Comparison of ENCODE assay signal across 9 cellular contexts in genomic region chr1:224616761-224617409, GRCh38. TPM values are rescaled to one million over a fixed set of nuclear protein-coding genes. Genes with fewer than 3 reads are reported as not detected.
DNase-seq lines count a peak whose midpoint lies in the region; ATAC-seq, FAIRE-seq and TF ChIP-seq lines count a peak whose summit lies in the region.
"Had no signal": no experiment of that assay in that cellular context is flagged by ENCODE, and none has a peak within 500 bp of the region (broad histone marks: within the 10 kb centered on the region; RNA-seq: fewer than 3 reads in every experiment).

No MANE protein-coding gene starts in this region.

- TF ChIP-seq POLR2A in A549 (IDR thresholded peaks at IDR 0.05; ENCODE audit: low read length), result no peak

- peaks cover 3% of the 10 kb centered on the region; the same call in 1 of the 2 replicates for H3K79me2 ChIP-seq in GM23338 (replicated peaks; ENCODE audit: insufficient read depth)
- peaks cover 57% of the 10 kb centered on the region for H3K79me2 ChIP-seq in astrocyte (ENCODE audit: insufficient read depth, low read length)

- H3K4me1 Mint-ChIP-seq in GM23338 (peaks cover 17% of the 10 kb centered on the region), astrocyte (ENCODE audit: low read depth, unreplicated experiment) (peaks cover 3% of the 10 kb centered on the region)

- POLR2A ChIA-PET in A549 (lab: Yijun Ruan, JAX), result no interaction called here

- H3K36me3 Mint-ChIP-seq in GM23338 (ENCODE audit: low read depth) (peaks cover 6% of the 10 kb centered on the region), astrocyte (ENCODE audit: low read depth, unreplicated experiment) (peaks cover 4% of the 10 kb centered on the region)

- peaks cover 13% of the 10 kb centered on the region for H3K9me3 Mint-ChIP-seq in GM23338
- no peaks in the 10 kb centered on the region for H3K9me3 Mint-ChIP-seq in astrocyte (ENCODE audit: unreplicated experiment)

- H3K27me3 Mint-ChIP-seq in GM23338 (ENCODE audit: insufficient read depth, low read depth, poor library complexity) (peaks cover 62% of the 10 kb centered on the region), astrocyte (ENCODE audit: low read depth, unreplicated experiment) (peaks cover 51% of the 10 kb centered on the region)

- ATAC-seq in A549 (no peak), GM23338 (peak; percentile 26), lower lobe of right lung (no peak)

- H3K4me1 ChIP-seq in A549 (no peaks in the 10 kb centered on the region), GM23338 (ENCODE audit: insufficient read depth) (peaks cover 19% of the 10 kb centered on the region), astrocyte (ENCODE audit: insufficient read depth, low read length) (peaks cover 11% of the 10 kb centered on the region), lower lobe of right lung (peaks cover 20% of the 10 kb centered on the region), tibial artery (peaks cover 0 to 23% (median 17%) of the 10 kb centered on the region in 4 donors)

- TF ChIP-seq CTCF in A549 (IDR thresholded peaks at IDR 0.05) (no peak), GM23338 (conservative IDR thresholded peaks at IDR 0.05; ENCODE audit: low read depth in 2 of 2) (no peak), astrocyte (IDR thresholded peaks at IDR 0.05; ENCODE audit: insufficient read depth, low read depth, low read length) (no peak), lower lobe of right lung (IDR thresholded peaks at IDR 0.05) (no peak), tibial artery (IDR thresholded peaks at IDR 0.05) (no peak)

- H3K9me3 ChIP-seq in A549, result no peaks in the 10 kb centered on the region
- H3K9me3 ChIP-seq in astrocyte (ENCODE audit: insufficient read depth, low read depth, low read length), result no peaks in the 10 kb centered on the region
- H3K9me3 ChIP-seq in lower lobe of right lung, result no peaks in the 10 kb centered on the region
- no peaks in the 10 kb centered on the region for H3K9me3 ChIP-seq in tibial artery

- H3K36me3 ChIP-seq in GM23338 (ENCODE audit: insufficient read depth) (0 out of 2 replicates have a peak, but pooled peaks cover 2% of the 10 kb centered on the region), astrocyte (ENCODE audit: insufficient read depth, low read length) (no peaks in the 10 kb centered on the region), lower lobe of right lung (no peaks in the 10 kb centered on the region), tibial artery (no peaks in the 10 kb centered on the region)

- peak overlapping the region; percentile 94 for H3K4me2 ChIP-seq in A549
- H3K4me2 ChIP-seq in GM23338, result peak overlapping the region; percentile 90
- H3K4me2 ChIP-seq in astrocyte (ENCODE audit: low read length), result peak overlapping the region; percentile 92

- 56% methylated on average over 51 of the region's 52 CpGs for WGBS in A549 (ENCODE audit: missing lambda C conversion rate)

- peak overlapping the region; percentile 84 for H3K9ac ChIP-seq in astrocyte (ENCODE audit: low read length)

- H3K27ac Mint-ChIP-seq in GM23338, result no peak overlapping the region
- H3K27ac Mint-ChIP-seq in astrocyte (ENCODE audit: unreplicated experiment), result no peak overlapping the region

- H2AFZ ChIP-seq in GM23338 (peak overlapping the region; percentile 96), astrocyte (ENCODE audit: low read depth, low read length) (peak overlapping the region; percentile 63)

- no peaks in the 10 kb centered on the region for H3K9me2 ChIP-seq in GM23338 (ENCODE audit: insufficient read depth)

- FAIRE-seq in A549 (lab: Jason Lieb, UNC) (no peak), astrocyte (lab: Jason Lieb, UNC) (no peak), frontal cortex (lab: Jason Lieb, UNC) (no peak)

- intact Hi-C loops in lower lobe of right lung (cut with DNase I) (no loop called here), tibial artery (cut with DNase I; ENCODE audit: low total_unique reads) (no loop called here)

- no peak for TF ChIP-seq RAD21 in A549 (conservative IDR thresholded peaks at IDR 0.05 in 1 of 2, IDR thresholded peaks at IDR 0.05 in 1 of 2)

- TF ChIP-seq EP300 in A549 (IDR thresholded peaks at IDR 0.05), result no peak

- CTCF ChIA-PET in A549 (lab: Yijun Ruan, JAX), result interaction anchor here (0.8 to 1.8 kb wide), 5 partner anchors 9 to 296 kb away, joined by 3 to 5 read pairs (median 3); no protein-coding TSS in a partner anchor

- H3K4me3 Mint-ChIP-seq in GM23338 (peak overlapping the region; percentile 79), astrocyte (ENCODE audit: unreplicated experiment) (peak overlapping the region; percentile 86)

- H4K20me1 ChIP-seq in GM23338 (replicated peaks; ENCODE audit: insufficient read depth), result peaks cover 7% of the 10 kb centered on the region; the same call in 1 of the 2 replicates
- peaks cover 21% of the 10 kb centered on the region for H4K20me1 ChIP-seq in astrocyte (ENCODE audit: insufficient read depth, low read length)

- DNase-seq in A549 (ENCODE audit: low read depth in 1 of 2, low spot score in 1 of 2), result no peak
- peak; percentile 49 for DNase-seq in GM23338 (ENCODE audit: low spot score)
- DNase-seq in astrocyte (ENCODE audit: low read depth), result no peak
- DNase-seq in lower lobe of right lung, result no peak
- no peak for DNase-seq in OCI-M1 (lab: John Stamatoyannopoulos, UW)
- no peak for DNase-seq in frontal cortex (ENCODE audit: low spot score in 2 of 2)
- DNase-seq in midbrain (lab: John Stamatoyannopoulos, UW), result no peak
- no peak for DNase-seq in tibial artery
- DNase-seq: activated gamma-delta T cell had no signal

- H3K4me3 ChIP-seq in A549 (peak overlapping the region; percentile 44), GM23338 (peak overlapping the region; percentile 76), astrocyte (ENCODE audit: insufficient read depth, low read depth, low read length) (peak overlapping the region; percentile 91), lower lobe of right lung (peak overlapping the region; percentile 54), tibial artery (peak overlapping the region in 1 of 2 donors; percentile 43)

- H3K27ac ChIP-seq in A549 (no peak overlapping the region), GM23338 (ENCODE audit: low read depth) (no peak overlapping the region), astrocyte (ENCODE audit: low read depth, low read length) (peak overlapping the region; percentile 51), lower lobe of right lung (no peak overlapping the region), tibial artery (no peak overlapping the region)

- H3K27me3 ChIP-seq in GM23338 (ENCODE audit: insufficient read depth) (peaks cover 87% of the 10 kb centered on the region), astrocyte (ENCODE audit: insufficient read depth, low read length) (no peaks in the 10 kb centered on the region), lower lobe of right lung (ENCODE audit: low read depth) (peaks cover 52% of the 10 kb centered on the region), tibial artery (peaks cover 0 to 54% of the 10 kb centered on the region in 2 donors)

- peaks cover 20% of the 10 kb centered on the region; the same call in 1 of the 2 replicates for H3F3A ChIP-seq in GM23338 (replicated peaks; ENCODE audit: low read depth)

TF ChIP-seq in A549, 52 proteins besides CTCF, POLR2A, EP300 and RAD21:
- no peak for TF ChIP-seq USF2 (IDR thresholded peaks at IDR 0.05)
- no peak for TF ChIP-seq HOXA7 (CRISPR knock-in tag; IDR thresholded peaks at IDR 0.05)
- TF ChIP-seq HDAC2 (IDR thresholded peaks at IDR 0.05), result 0 out of 2 replicates have a peak, but pooled peaks have one; percentile 17
TF ChIP-seq in A549: peak in this region for 1.

RNA-seq across cellular contexts. Expression of gene CNIH3, which starts 0.8 kb away (rescaled TPM):
- polyA plus RNA-seq in A549 (2011; rRNA removed) (0.52 and 0.85 TPM in 2 replicates), A549 (2017; fragmentation: RNase III; extraction: RNeasy Plus Mini Kit Qiagen cat#74134 plus additional on column Dnase treatment) (0.61 to 0.75 TPM (median 0.64 TPM) in 3 replicates), GM23338 (2016; fragmentation: Nextera tagmentation; extraction: Ambion mirVana) (3.0 and 3.6 TPM in 2 replicates)
- 0.25 and 0.27 TPM in 2 replicates for polyA plus RNA-seq in A549 (2012; cell fraction: cytosol; rRNA removed)
- 0.24 TPM in 1 of 2 replicates, not detected in the other for polyA plus RNA-seq in A549 (2012; cell fraction: nucleus; rRNA removed)
- polyA minus RNA-seq in A549 (2011; rRNA and poly(A)+ RNA removed), result 0.63 and 0.91 TPM in 2 replicates
- total RNA-seq in GM23338 (2014; rRNA removed; shearing (Covaris generic)), result 5.1 and 5.9 TPM in 2 replicates
- total RNA-seq in astrocyte (7.7 and 8.5 TPM in 2 replicates), lower lobe of right lung (2.1 TPM), frontal cortex (44.0 TPM)
